19 cellular contexts compared by ENCODE assay signal in genomic region chr22:28369849-28370248, GRCh38.
DNase-seq lines count a peak whose midpoint lies in the region; ATAC-seq and TF ChIP-seq lines count a peak whose summit lies in the region.
"Had no signal": no experiment of that assay in that cellular context is flagged by ENCODE, and none has a peak within 500 bp of the region (broad histone marks: within the 10 kb centered on the region; RNA-seq: fewer than 3 reads in every experiment).

No MANE protein-coding gene starts in this region.

- no peaks in the 10 kb centered on the region for H3K27me3 Mint-ChIP-seq in activated T-cell treated with anti-CD3 and anti-CD28 coated beads, Interleukin-2, amount 50 U/mL, for 72 hours (ENCODE audit: low read depth)
- peaks cover 10% of the 10 kb centered on the region for H3K27me3 Mint-ChIP-seq in activated T-cell treated with anti-CD3 and anti-CD28 coated beads, Interleukin-2, amount 50 U/mL, for 4 hours (ENCODE audit: low read depth)
- peaks cover 3% of the 10 kb centered on the region for H3K27me3 Mint-ChIP-seq in activated T-helper 1 cell treated with anti-CD3 and anti-CD28 coated beads, Interleukin-12 subunit alpha, Interleukin-12 subunit beta, Interleukin-2, Interleukin-4 antibody, amounts not matched to agents 30 ng/mL and 10 ng/mL and 1 ng/mL, durations not matched to agents 14 hours and 24 hours and 36 hours (ENCODE audit: insufficient read depth)
- H3K27me3 Mint-ChIP-seq: progenitor cell of endocrine pancreas had no signal

- no peaks in the 10 kb centered on the region for H3K79me1 ChIP-seq in trophoblast cell (ENCODE audit: low read length)

- peaks cover 16% of the 10 kb centered on the region for H3K4me1 Mint-ChIP-seq in activated T-cell treated with anti-CD3 and anti-CD28 coated beads, Interleukin-2, amount 50 U/mL, for 72 hours (ENCODE audit: low read depth)
- peaks cover 6% of the 10 kb centered on the region for H3K4me1 Mint-ChIP-seq in activated T-cell treated with anti-CD3 and anti-CD28 coated beads, Interleukin-2, amount 50 U/mL, for 4 hours (ENCODE audit: low read depth)
- H3K4me1 Mint-ChIP-seq in activated T-helper 1 cell treated with anti-CD3 and anti-CD28 coated beads, Interleukin-12 subunit alpha, Interleukin-12 subunit beta, Interleukin-2, Interleukin-4 antibody, amounts not matched to agents 30 ng/mL and 10 ng/mL and 1 ng/mL, durations not matched to agents 14 hours and 24 hours and 36 hours (ENCODE audit: low read depth), result peaks cover 54% of the 10 kb centered on the region
- H3K4me1 Mint-ChIP-seq: nephron progenitor cell had no signal

- no peak overlapping the region for H4K8ac ChIP-seq in trophoblast cell (ENCODE audit: low read depth, low read length)

- H3K79me2 ChIP-seq in trophoblast cell (ENCODE audit: control insufficient read depth, insufficient read depth, low read length, poor library complexity), result no peaks in the 10 kb centered on the region

- H3K18ac ChIP-seq in trophoblast cell (ENCODE audit: low read length), result no peak overlapping the region

- H3K27ac Mint-ChIP-seq in activated T-cell treated with anti-CD3 and anti-CD28 coated beads, Interleukin-2, amount 50 U/mL, for 72 hours, result no peak overlapping the region
- H3K27ac Mint-ChIP-seq in activated T-helper 1 cell treated with anti-CD3 and anti-CD28 coated beads, Interleukin-12 subunit alpha, Interleukin-12 subunit beta, Interleukin-2, Interleukin-4 antibody, amounts not matched to agents 30 ng/mL and 10 ng/mL and 1 ng/mL, durations not matched to agents 14 hours and 24 hours and 36 hours, result peak overlapping the region; percentile 21
- H3K27ac Mint-ChIP-seq: nephron progenitor cell, progenitor cell of endocrine pancreas had no signal

- no peak overlapping the region for H2BK12ac ChIP-seq in trophoblast cell (ENCODE audit: low read length)

- no peaks in the 10 kb centered on the region for H3K4me1 ChIP-seq in trophoblast cell (ENCODE audit: control insufficient read depth in 1 of 2, insufficient read depth in 2 of 2, low read length in 2 of 2)
- H3K4me1 ChIP-seq in BE2C, result no peaks in the 10 kb centered on the region

- H4K91ac ChIP-seq in trophoblast cell (ENCODE audit: low read depth, low read length), result no peak overlapping the region

- H3K4me3 ChIP-seq in trophoblast cell (ENCODE audit: low read depth, low read length) (no peak overlapping the region), BE2C (ENCODE audit: low read depth, low read length) (no peak overlapping the region)
- H3K4me3 ChIP-seq: skin epidermis had no signal

- H4K12ac ChIP-seq in trophoblast cell (ENCODE audit: low read depth, low read length), result no peak overlapping the region

- no peaks in the 10 kb centered on the region for H3K9me3 Mint-ChIP-seq in activated T-cell treated with anti-CD3 and anti-CD28 coated beads, Interleukin-2, amount 50 U/mL, for 72 hours
- H3K9me3 Mint-ChIP-seq in activated T-cell treated with anti-CD3 and anti-CD28 coated beads, Interleukin-2, amount 50 U/mL, for 4 hours, result peaks cover 6% of the 10 kb centered on the region
- H3K9me3 Mint-ChIP-seq in activated T-helper 1 cell treated with anti-CD3 and anti-CD28 coated beads, Interleukin-12 subunit alpha, Interleukin-12 subunit beta, Interleukin-2, Interleukin-4 antibody, amounts not matched to agents 30 ng/mL and 10 ng/mL and 1 ng/mL, durations not matched to agents 14 hours and 24 hours and 36 hours, result peaks cover 25% of the 10 kb centered on the region

- H2BK5ac ChIP-seq in trophoblast cell (ENCODE audit: low read depth, low read length, poor library complexity), result no peak overlapping the region

- no peak overlapping the region for H3K4ac ChIP-seq in trophoblast cell (ENCODE audit: low read depth, low read length)

- H3K36me3 ChIP-seq in trophoblast cell (ENCODE audit: control insufficient read depth in 1 of 2, insufficient read depth in 2 of 2, low read length in 2 of 2) (no peaks in the 10 kb centered on the region), BE2C (no peaks in the 10 kb centered on the region)

- no peak overlapping the region for H3K14ac ChIP-seq in trophoblast cell (ENCODE audit: low read length)

- H3K36me3 Mint-ChIP-seq in activated T-cell treated with anti-CD3 and anti-CD28 coated beads, Interleukin-2, amount 50 U/mL, for 72 hours (ENCODE audit: insufficient read depth in 2 of 2), result peaks cover 0 to 3% of the 10 kb centered on the region in 2 donors
- H3K36me3 Mint-ChIP-seq in activated T-cell treated with anti-CD3 and anti-CD28 coated beads, Interleukin-2, amount 50 U/mL, for 4 hours (ENCODE audit: insufficient read depth), result no peaks in the 10 kb centered on the region
- peaks cover 13% of the 10 kb centered on the region for H3K36me3 Mint-ChIP-seq in activated T-helper 1 cell treated with anti-CD3 and anti-CD28 coated beads, Interleukin-12 subunit alpha, Interleukin-12 subunit beta, Interleukin-2, Interleukin-4 antibody, amounts not matched to agents 30 ng/mL and 10 ng/mL and 1 ng/mL, durations not matched to agents 14 hours and 24 hours and 36 hours (ENCODE audit: low read depth)

- no peak overlapping the region for H2AFZ ChIP-seq in trophoblast cell (ENCODE audit: insufficient read depth, low read length, poor library complexity)

- H3K27me3 ChIP-seq in trophoblast cell (ENCODE audit: insufficient read depth, low read length), result no peaks in the 10 kb centered on the region
- H3K27me3 ChIP-seq in BE2C, result no peaks in the 10 kb centered on the region

- H3K9me3 ChIP-seq in trophoblast cell (ENCODE audit: insufficient read depth, low read depth, low read length) (no peaks in the 10 kb centered on the region), BE2C (no peaks in the 10 kb centered on the region)

- WGBS in trophoblast cell (ENCODE audit: extremely low coverage, insufficient coverage, insufficient read length), result no CpG with 5 or more reads among the region's 2 CpGs

- peak; percentile 53 to 67 for ATAC-seq in activated T-cell treated with anti-CD3 and anti-CD28 coated beads, Interleukin-2, amount 50 U/mL, for 72 hours (replicated peaks in 1 of 2)
- no peak for ATAC-seq in activated T-cell treated with anti-CD3 and anti-CD28 coated beads, Interleukin-2, amount 50 U/mL, for 4 hours
- ATAC-seq: SK-N-SH treated with all-trans-retinoic acid at 6 μM for 48 hours had no signal

- no peak overlapping the region for H3K4me2 ChIP-seq in trophoblast cell (ENCODE audit: low read length)

- peak overlapping the region; percentile 53 for H3K9ac ChIP-seq in trophoblast cell (ENCODE audit: low read length)

- no peak overlapping the region for H3K4me3 Mint-ChIP-seq in activated T-cell treated with anti-CD3 and anti-CD28 coated beads, Interleukin-2, amount 50 U/mL, for 72 hours
- H3K4me3 Mint-ChIP-seq in activated T-cell treated with anti-CD3 and anti-CD28 coated beads, Interleukin-2, amount 50 U/mL, for 4 hours, result no peak overlapping the region
- H3K4me3 Mint-ChIP-seq in activated T-helper 1 cell treated with anti-CD3 and anti-CD28 coated beads, Interleukin-12 subunit alpha, Interleukin-12 subunit beta, Interleukin-2, Interleukin-4 antibody, amounts not matched to agents 30 ng/mL and 10 ng/mL and 1 ng/mL, durations not matched to agents 14 hours and 24 hours and 36 hours, result no peak overlapping the region
- H3K4me3 Mint-ChIP-seq: nephron progenitor cell had no signal

- peak in 1 of 2 donors; percentile 5 for DNase-seq in activated T-cell treated with anti-CD3 and anti-CD28 coated beads, Interleukin-2, amount 50 U/mL, for 72 hours
- no peak for DNase-seq in activated T-cell treated with anti-CD3 and anti-CD28 coated beads, Interleukin-2, amount 50 U/mL, for 4 hours
- peak; percentile 22 for DNase-seq in NCI-H226
- DNase-seq in activated T-helper 1 cell treated with anti-CD3 and anti-CD28 coated beads, Interleukin-12 subunit alpha, Interleukin-12 subunit beta, Interleukin-2, Interleukin-4 antibody, amounts not matched to agents 30 ng/mL and 10 ng/mL and 1 ng/mL, durations not matched to agents 14 hours and 24 hours and 36 hours (ENCODE audit: low spot score), result peak; percentile 27
- no peak for DNase-seq in trophoblast cell
- no peak for DNase-seq in BE2C
- no peak for DNase-seq in NCI-H2029 treated with DMSO at 0.1 percent for 48 hours (lab: John Stamatoyannopoulos, UW)
- no peak for DNase-seq in kidney glomerular epithelial cell (lab: John Stamatoyannopoulos, UW)
- DNase-seq: dermis blood vessel endothelial cell, GF-D8, H7, hypothalamus, mesenchymal stem cell, NCI-H1694, NCI-H446, nephron progenitor cell had no signal

- no peak for TF ChIP-seq CTCF in BE2C (IDR thresholded peaks at IDR 0.05; ENCODE audit: low read depth, low read length)

- H2BK120ac ChIP-seq in trophoblast cell (ENCODE audit: insufficient read depth, low read length, poor library complexity), result no peak overlapping the region

- no peak overlapping the region for H3K23ac ChIP-seq in trophoblast cell (ENCODE audit: low read length)

- H3K27ac ChIP-seq in trophoblast cell (ENCODE audit: low read depth, low read length), result no peak overlapping the region
- H3K27ac ChIP-seq: skin epidermis had no signal

- no peak overlapping the region for H2AK5ac ChIP-seq in trophoblast cell (ENCODE audit: low read length)

- intact Hi-C loops in activated T-helper 1 cell treated with anti-CD3 and anti-CD28 coated beads, Interleukin-12 subunit alpha, Interleukin-12 subunit beta, Interleukin-2, Interleukin-4 antibody, amounts not matched to agents 30 ng/mL and 10 ng/mL and 1 ng/mL, durations not matched to agents 14 hours and 24 hours and 36 hours (cut with micrococcal nuclease), result no loop called here

Comparison
In these comparisons a context has a peak if more than half of its experiments do, and no peak if none do; other contexts are left out.
1. ATAC-seq: peak in activated T-cell treated with anti-CD3 and anti-CD28 coated beads, Interleukin-2, amount 50 U/mL, for 72 hours (2 of 2); none in activated T-cell treated with anti-CD3 and anti-CD28 coated beads, Interleukin-2, amount 50 U/mL, for 4 hours (0 of 2).
2. DNase-seq: peak in NCI-H226 (single experiment) and activated T-helper 1 cell treated with anti-CD3 and anti-CD28 coated beads, Interleukin-12 subunit alpha, Interleukin-12 subunit beta, Interleukin-2, Interleukin-4 antibody, amounts not matched to agents 30 ng/mL and 10 ng/mL and 1 ng/mL, durations not matched to agents 14 hours and 24 hours and 36 hours (single experiment); none in activated T-cell treated with anti-CD3 and anti-CD28 coated beads, Interleukin-2, amount 50 U/mL, for 4 hours (single experiment), trophoblast cell (0 of 2), BE2C (single experiment), NCI-H2029 treated with DMSO at 0.1 percent for 48 hours (single experiment) and kidney glomerular epithelial cell (single experiment).